In genomic region chr17:69819316-69820087, GRCh38 we compare ENCODE assay signal across 1 cellular context.
TF ChIP-seq lines count a peak whose summit lies in the region.

No MANE protein-coding gene starts in this region.

TF ChIP-seq in IMR-90, 13 proteins besides CTCF, POLR2A, EP300 and RAD21 (continued from another document):
- TF ChIP-seq ELK1 (IDR thresholded peaks at IDR 0.05; ENCODE audit: borderline replicate concordance, low read depth, low read length), result no peak
- TF ChIP-seq USF2 (IDR thresholded peaks at IDR 0.05; ENCODE audit: low read depth, low read length), result no peak
TF ChIP-seq in IMR-90: peak in this region for 0.
